ENCODE assay signal across 10 cellular contexts in genomic region chrX:115650916-115651315, GRCh38.
A peak's percentile ranks its signal among the peaks of the same experiment; 100 is the strongest.
DNase-seq lines count a peak whose midpoint lies in the region; ATAC-seq and TF ChIP-seq lines count a peak whose summit lies in the region.
"Had no signal": no experiment of that assay in that cellular context is flagged by ENCODE, and none has a peak within 500 bp of the region (broad histone marks: within the 10 kb centered on the region; RNA-seq: fewer than 3 reads in every experiment).

No MANE protein-coding gene starts in this region.

- intact Hi-C loops in activated CD4-positive, alpha-beta T cell treated with anti-CD3 and anti-CD28 coated beads for 36 hours (cut with DNase I, micrococcal nuclease), result loop anchor here (1.0 to 2.0 kb wide), 2 partner anchors 39 to 40 kb away; no protein-coding TSS in a partner anchor

- POLR2A ChIA-PET in activated CD4-positive, alpha-beta T cell treated with anti-CD3 and anti-CD28 coated beads for 36 hours (lab: Charles Lee), result no interaction called here

- no peaks in the 10 kb centered on the region for H3K27me3 Mint-ChIP-seq in activated CD4-positive, alpha-beta T cell treated with anti-CD3 and anti-CD28 coated beads for 36 hours
- peaks cover 4% of the 10 kb centered on the region for H3K27me3 Mint-ChIP-seq in HFFc6 (ENCODE audit: insufficient read depth)
- H3K27me3 Mint-ChIP-seq in type B pancreatic cell, result no peaks in the 10 kb centered on the region
- H3K27me3 Mint-ChIP-seq: activated naive CD4-positive, alpha-beta T cell treated with anti-CD3 and anti-CD28 coated beads, Interleukin-2, amount 50 U/mL, for 24 hours; CD4-positive, alpha-beta memory T cell had no signal

- CTCF ChIA-PET in activated CD4-positive, alpha-beta T cell treated with anti-CD3 and anti-CD28 coated beads for 36 hours (lab: Charles Lee), result interaction anchor here (1.2 to 1.4 kb wide), 2 partner anchors 40 to 320 kb away, joined by 3 to 10 read pairs; no protein-coding TSS in a partner anchor

- H3K27ac Mint-ChIP-seq in activated CD4-positive, alpha-beta T cell treated with anti-CD3 and anti-CD28 coated beads for 36 hours, result no peak overlapping the region
- peak overlapping the region; percentile 69 for H3K27ac Mint-ChIP-seq in HFFc6
- H3K27ac Mint-ChIP-seq in type B pancreatic cell, result peak overlapping the region; percentile 35
- H3K27ac Mint-ChIP-seq: activated naive CD4-positive, alpha-beta T cell treated with anti-CD3 and anti-CD28 coated beads, Interleukin-2, amount 50 U/mL, for 24 hours; CD4-positive, alpha-beta memory T cell had no signal

- H3K4me1 Mint-ChIP-seq in activated CD4-positive, alpha-beta T cell treated with anti-CD3 and anti-CD28 coated beads for 36 hours, result no peaks in the 10 kb centered on the region
- H3K4me1 Mint-ChIP-seq in HFFc6 (ENCODE audit: low read depth) (peaks cover 23% of the 10 kb centered on the region), type B pancreatic cell (ENCODE audit: unreplicated experiment) (peaks cover 18% of the 10 kb centered on the region)
- H3K4me1 Mint-ChIP-seq: activated naive CD4-positive, alpha-beta T cell treated with anti-CD3 and anti-CD28 coated beads, Interleukin-2, amount 50 U/mL, for 24 hours; CD4-positive, alpha-beta memory T cell had no signal

- TF ChIP-seq CTCF in HFFc6 (IDR thresholded peaks at IDR 0.05) (peak; percentile 69), type B pancreatic cell (conservative IDR thresholded peaks at IDR 0.05) (peak; percentile 85)

- DNase-seq in activated CD4-positive, alpha-beta T cell treated with anti-CD3 and anti-CD28 coated beads for 36 hours, result peak; percentile 35
- DNase-seq in activated CD4-positive, alpha-beta T cell treated with anti-CD3 and anti-CD28 coated beads for 1 hour, result no peak
- DNase-seq in HFFc6 (peak; percentile 17), NCI-H2107 (lab: John Stamatoyannopoulos, UW) (peak; percentile 45), amniotic epithelial cell (ENCODE audit: low read depth) (peak; percentile 26), iPS-NIHi7 (ENCODE audit: extremely low spot score) (peak; percentile 49), type B pancreatic cell (ENCODE audit: extremely low spot score, unreplicated experiment) (no peak)

- H3K4me3 Mint-ChIP-seq in activated CD4-positive, alpha-beta T cell treated with anti-CD3 and anti-CD28 coated beads for 36 hours, result no peak overlapping the region
- no peak overlapping the region for H3K4me3 Mint-ChIP-seq in HFFc6
- H3K4me3 Mint-ChIP-seq in type B pancreatic cell, result no peak overlapping the region
- H3K4me3 Mint-ChIP-seq: activated naive CD4-positive, alpha-beta T cell treated with anti-CD3 and anti-CD28 coated beads, Interleukin-2, amount 50 U/mL, for 24 hours; CD4-positive, alpha-beta memory T cell had no signal

- no peaks in the 10 kb centered on the region for H3K9me3 Mint-ChIP-seq in activated CD4-positive, alpha-beta T cell treated with anti-CD3 and anti-CD28 coated beads for 36 hours (ENCODE audit: low read depth)
- no peaks in the 10 kb centered on the region for H3K9me3 Mint-ChIP-seq in HFFc6
- no peaks in the 10 kb centered on the region for H3K9me3 Mint-ChIP-seq in type B pancreatic cell
- H3K9me3 Mint-ChIP-seq: activated naive CD4-positive, alpha-beta T cell treated with anti-CD3 and anti-CD28 coated beads, Interleukin-2, amount 50 U/mL, for 24 hours; CD4-positive, alpha-beta memory T cell had no signal

- H3K36me3 Mint-ChIP-seq in activated CD4-positive, alpha-beta T cell treated with anti-CD3 and anti-CD28 coated beads for 36 hours (ENCODE audit: low read depth), result no peaks in the 10 kb centered on the region
- no peaks in the 10 kb centered on the region; the same call in 1 of the 2 replicates for H3K36me3 Mint-ChIP-seq in HFFc6 (ENCODE audit: low read depth)
- H3K36me3 Mint-ChIP-seq in type B pancreatic cell, result peaks cover 18% of the 10 kb centered on the region
- H3K36me3 Mint-ChIP-seq: activated naive CD4-positive, alpha-beta T cell treated with anti-CD3 and anti-CD28 coated beads, Interleukin-2, amount 50 U/mL, for 24 hours; CD4-positive, alpha-beta memory T cell had no signal

- ATAC-seq in activated CD4-positive, alpha-beta T cell treated with anti-CD3 and anti-CD28 coated beads for 36 hours, result peak; percentile 36
- ATAC-seq in HG02798 (IDR thresholded peaks at IDR 0.05; ENCODE audit: poor library complexity, unreplicated experiment), result no peak

Comparison
In these comparisons a context has a peak if more than half of its experiments do, and no peak if none do; other contexts are left out.
1. DNase-seq: peak in activated CD4-positive, alpha-beta T cell treated with anti-CD3 and anti-CD28 coated beads for 36 hours (single experiment), HFFc6 (single experiment), NCI-H2107 (single experiment), amniotic epithelial cell (single experiment) and iPS-NIHi7 (single experiment); none in activated CD4-positive, alpha-beta T cell treated with anti-CD3 and anti-CD28 coated beads for 1 hour (single experiment) and type B pancreatic cell (single experiment).